In genomic region chr1:211335507-211336157, GRCh38 we compare ENCODE assay signal across 9 cellular contexts. TPM values are rescaled to one million over a fixed set of nuclear protein-coding genes. Genes with fewer than 3 reads are reported as not detected.
DNase-seq lines count a peak whose midpoint lies in the region; ATAC-seq and FAIRE-seq lines count a peak whose summit lies in the region.
"Had no signal": no experiment of that assay in that cellular context is flagged by ENCODE, and none has a peak within 500 bp of the region (broad histone marks: within the 10 kb centered on the region; RNA-seq: fewer than 3 reads in every experiment).

No MANE protein-coding gene starts in this region.

- H3K23ac ChIP-seq in neuronal stem cell (ENCODE audit: low read depth, low read length, poor library complexity), result no peak overlapping the region

- DNase-seq in left kidney (ENCODE audit: low read depth, low spot score) (peak; percentile 36), HTR-8/SVneo (ENCODE audit: insufficient read length, low spot score) (no peak), COR-L47 (lab: John Stamatoyannopoulos, UW) (no peak), left lobe of liver (ENCODE audit: low spot score) (no peak), neuronal stem cell (ENCODE audit: low spot score) (no peak)

- H3K27ac ChIP-seq in neuronal stem cell (replicated peaks; ENCODE audit: low read length), result no peak overlapping the region

- H3K18ac ChIP-seq in neuronal stem cell (ENCODE audit: low read length), result no peak overlapping the region

- H3K4me3 Mint-ChIP-seq in IgD-negative memory B cell, result peak overlapping the region; percentile 73 to 87 (median 84)

- H2BK5ac ChIP-seq in neuronal stem cell (ENCODE audit: low read length), result no peak overlapping the region

- H3K36me3 Mint-ChIP-seq in IgD-negative memory B cell, result peaks cover 4% of the 10 kb centered on the region

- no peaks in the 10 kb centered on the region for H3K9me3 ChIP-seq in neuronal stem cell (replicated peaks in 1 of 2; ENCODE audit: control insufficient read depth in 2 of 2, insufficient read depth in 1 of 2, low read depth in 1 of 2, low read length in 2 of 2)

- no peak overlapping the region for H3K4me3 ChIP-seq in neuronal stem cell (ENCODE audit: low read length in 2 of 2)

- ATAC-seq in GM18520 (IDR thresholded peaks at IDR 0.05; ENCODE audit: unreplicated experiment) (peak; percentile 72), GM21619 (IDR thresholded peaks at IDR 0.05; ENCODE audit: unreplicated experiment) (peak; percentile 93), left lobe of liver (no peak)

- no peaks in the 10 kb centered on the region for H3K27me3 ChIP-seq in neuronal stem cell (ENCODE audit: control insufficient read depth in 3 of 3, insufficient read depth in 3 of 3, low read depth in 1 of 3, low read length in 3 of 3)

- peak overlapping the region; percentile 93 to 97 (median 94) for H3K27ac Mint-ChIP-seq in IgD-negative memory B cell

- WGBS in neuronal stem cell (ENCODE audit: extremely low coverage in 2 of 2, insufficient read length in 2 of 2, insufficient replicate concordance in 1 of 2), 2 donors, result no CpG with 5 or more reads among the region's 3 CpGs

- peaks cover 3% of the 10 kb centered on the region for H3K79me1 ChIP-seq in neuronal stem cell (ENCODE audit: low read depth, low read length)

- no peaks in the 10 kb centered on the region for H3K27me3 Mint-ChIP-seq in IgD-negative memory B cell

- peaks cover 0 to 5% of the 10 kb centered on the region in 2 donors for H3K4me1 ChIP-seq in neuronal stem cell (ENCODE audit: control insufficient read depth in 2 of 2, insufficient read depth in 1 of 2, low read depth in 1 of 2, low read length in 2 of 2)

- H2BK12ac ChIP-seq in neuronal stem cell (ENCODE audit: low read length), result no peak overlapping the region

- no peak overlapping the region for H3K4me2 ChIP-seq in neuronal stem cell (ENCODE audit: insufficient read depth, low read length, poor library complexity, severe bottlenecking)

- no peak overlapping the region for H3K9ac ChIP-seq in neuronal stem cell (ENCODE audit: low read depth, low read length, poor library complexity)

- H3K4ac ChIP-seq in neuronal stem cell (ENCODE audit: low read length), result no peak overlapping the region

- H2BK15ac ChIP-seq in neuronal stem cell (ENCODE audit: low read length), result no peak overlapping the region

- H3K14ac ChIP-seq in neuronal stem cell (ENCODE audit: low read length), result no peak overlapping the region

- FAIRE-seq in HTR-8/SVneo (lab: Jason Lieb, UNC), result no peak
- FAIRE-seq: islet of Langerhans had no signal

- H4K91ac ChIP-seq in neuronal stem cell (ENCODE audit: low read depth, low read length, poor library complexity), result no peak overlapping the region

- H2AK5ac ChIP-seq in neuronal stem cell (ENCODE audit: low read depth, low read length), result no peak overlapping the region

- no peak overlapping the region for H2BK120ac ChIP-seq in neuronal stem cell (ENCODE audit: low read depth, low read length)

- H2AFZ ChIP-seq in neuronal stem cell (ENCODE audit: low read length), result no peak overlapping the region

- no peak overlapping the region for H4K8ac ChIP-seq in neuronal stem cell (ENCODE audit: low read depth, low read length)

- H3K9me3 Mint-ChIP-seq in IgD-negative memory B cell, result no peaks in the 10 kb centered on the region

- H3K4me1 Mint-ChIP-seq in IgD-negative memory B cell, result peaks cover 62 to 86% (median 69%) of the 10 kb centered on the region in 3 donors

- no peaks in the 10 kb centered on the region for H3K36me3 ChIP-seq in neuronal stem cell (replicated peaks in 1 of 2; ENCODE audit: control insufficient read depth in 2 of 2, insufficient read depth in 2 of 2, low read length in 2 of 2)

RNA-seq across cellular contexts. Expression of gene TRAF5, which starts 9.0 kb away (rescaled TPM):
- polyA plus RNA-seq in IgD-negative memory B cell, result 78.6 TPM
- 0.98 TPM for total RNA-seq in left lobe of liver
- polyA plus RNA-seq in neuronal stem cell (2013, experiment 1 of 2), result 10.8 TPM
- polyA plus RNA-seq in neuronal stem cell (2013, experiment 2 of 2), result 10.7 TPM
